18 cellular contexts compared by ENCODE assay signal in genomic region chr7:44467217-44467548, GRCh38. TPM values are rescaled to one million over a fixed set of nuclear protein-coding genes. Genes with fewer than 3 reads are reported as not detected.
DNase-seq lines count a peak whose midpoint lies in the region; ATAC-seq lines count a peak whose summit lies in the region.
"Had no signal": no experiment of that assay in that cellular context is flagged by ENCODE, and none has a peak within 500 bp of the region (broad histone marks: within the 10 kb centered on the region; RNA-seq: fewer than 3 reads in every experiment).

No MANE protein-coding gene starts in this region.

- no peak overlapping the region for H3K4me3 Mint-ChIP-seq in activated naive CD4-positive, alpha-beta T cell treated with anti-CD3 and anti-CD28 coated beads, Interleukin-2, amount 50 U/mL, for 24 hours
- H3K4me3 Mint-ChIP-seq in activated naive CD4-positive, alpha-beta T cell treated with anti-CD3 and anti-CD28 coated beads, Interleukin-2, amount 10 ng/mL, durations not matched to agents 7 days and 5 days: no peak overlapping the region
- no peak overlapping the region for H3K4me3 Mint-ChIP-seq in T-helper 17 cell
- H3K4me3 Mint-ChIP-seq in activated naive CD8-positive, alpha-beta T cell treated with anti-CD3 and anti-CD28 coated beads, Interleukin-2, amount 50 U/mL, for 24 hours: no peak overlapping the region
- H3K4me3 Mint-ChIP-seq in natural killer cell treated with Interleukin-12 subunit alpha and Interleukin-12 subunit beta and Interleukin-15 and Interleukin-18, amount 100 ng/mL, for 72 hours: peak overlapping the region; percentile 54
- H3K4me3 Mint-ChIP-seq: CD14-positive monocyte had no signal

- DNase-seq in activated naive CD4-positive, alpha-beta T cell treated with anti-CD3 and anti-CD28 coated beads, Interleukin-2, amount 10 ng/mL, durations not matched to agents 7 days and 5 days: no peak
- DNase-seq in T-helper 17 cell: no peak
- DNase-seq in activated naive CD8-positive, alpha-beta T cell treated with anti-CD3 and anti-CD28 coated beads, Interleukin-2, amount 50 U/mL, for 24 hours: no peak
- DNase-seq in natural killer cell treated with Interleukin-12 subunit alpha and Interleukin-12 subunit beta and Interleukin-15 and Interleukin-18, amount 100 ng/mL, for 72 hours (ENCODE audit: low spot score): no peak
- DNase-seq in iPS-NIHi7 (ENCODE audit: extremely low spot score): no peak
- DNase-seq: ACHN, AML-193, DMS53, H7, NCI-H1048, NCI-H146, NCI-H2081, NCI-H82, PC-9 had no signal

- H3K9me3 ChIP-seq in T-helper 17 cell (ENCODE audit: control insufficient read depth, low read length, poor library complexity, severe bottlenecking): no peaks in the 10 kb centered on the region

- peak overlapping the region; percentile 35 for H3K27ac Mint-ChIP-seq in activated naive CD4-positive, alpha-beta T cell treated with anti-CD3 and anti-CD28 coated beads, Interleukin-2, amount 50 U/mL, for 24 hours
- H3K27ac Mint-ChIP-seq in activated naive CD4-positive, alpha-beta T cell treated with anti-CD3 and anti-CD28 coated beads, Interleukin-2, amount 10 ng/mL, durations not matched to agents 7 days and 5 days: no peak overlapping the region
- H3K27ac Mint-ChIP-seq in T-helper 17 cell: peak overlapping the region; percentile 49
- peak overlapping the region; percentile 67 for H3K27ac Mint-ChIP-seq in activated naive CD8-positive, alpha-beta T cell treated with anti-CD3 and anti-CD28 coated beads, Interleukin-2, amount 50 U/mL, for 24 hours
- H3K27ac Mint-ChIP-seq in natural killer cell treated with Interleukin-12 subunit alpha and Interleukin-12 subunit beta and Interleukin-15 and Interleukin-18, amount 100 ng/mL, for 72 hours: peak overlapping the region; percentile 47 to 78

- CTCF ChIA-PET in activated naive CD4-positive, alpha-beta T cell treated with anti-CD3 and anti-CD28 coated beads, Interleukin-2, amount 10 ng/mL, durations not matched to agents 7 days and 5 days (lab: Charles Lee): interaction anchor here (1.1 to 2.5 kb wide), 4 partner anchors 8 to 225 kb away, joined by 3 to 9 read pairs (median 6); no protein-coding TSS in a partner anchor

- no peaks in the 10 kb centered on the region for H3K9me3 Mint-ChIP-seq in activated naive CD4-positive, alpha-beta T cell treated with anti-CD3 and anti-CD28 coated beads, Interleukin-2, amount 50 U/mL, for 24 hours
- H3K9me3 Mint-ChIP-seq in activated naive CD4-positive, alpha-beta T cell treated with anti-CD3 and anti-CD28 coated beads, Interleukin-2, amount 10 ng/mL, durations not matched to agents 7 days and 5 days: no peaks in the 10 kb centered on the region
- H3K9me3 Mint-ChIP-seq in activated naive CD8-positive, alpha-beta T cell treated with anti-CD3 and anti-CD28 coated beads, Interleukin-2, amount 50 U/mL, for 24 hours: no peaks in the 10 kb centered on the region
- H3K9me3 Mint-ChIP-seq in natural killer cell treated with Interleukin-12 subunit alpha and Interleukin-12 subunit beta and Interleukin-15 and Interleukin-18, amount 100 ng/mL, for 72 hours: no peaks in the 10 kb centered on the region

- peaks cover 21% of the 10 kb centered on the region for H3K36me3 Mint-ChIP-seq in activated naive CD4-positive, alpha-beta T cell treated with anti-CD3 and anti-CD28 coated beads, Interleukin-2, amount 50 U/mL, for 24 hours
- H3K36me3 Mint-ChIP-seq in activated naive CD4-positive, alpha-beta T cell treated with anti-CD3 and anti-CD28 coated beads, Interleukin-2, amount 10 ng/mL, durations not matched to agents 7 days and 5 days: peaks cover 61% of the 10 kb centered on the region
- H3K36me3 Mint-ChIP-seq in T-helper 17 cell (ENCODE audit: low read depth): peaks cover 4% of the 10 kb centered on the region
- H3K36me3 Mint-ChIP-seq in activated naive CD8-positive, alpha-beta T cell treated with anti-CD3 and anti-CD28 coated beads, Interleukin-2, amount 50 U/mL, for 24 hours (ENCODE audit: low read depth): peaks cover 43% of the 10 kb centered on the region
- peaks cover 15% of the 10 kb centered on the region for H3K36me3 Mint-ChIP-seq in natural killer cell treated with Interleukin-12 subunit alpha and Interleukin-12 subunit beta and Interleukin-15 and Interleukin-18, amount 100 ng/mL, for 72 hours

- H3K27me3 Mint-ChIP-seq in activated naive CD4-positive, alpha-beta T cell treated with anti-CD3 and anti-CD28 coated beads, Interleukin-2, amount 50 U/mL, for 24 hours: no peaks in the 10 kb centered on the region
- no peaks in the 10 kb centered on the region for H3K27me3 Mint-ChIP-seq in activated naive CD4-positive, alpha-beta T cell treated with anti-CD3 and anti-CD28 coated beads, Interleukin-2, amount 10 ng/mL, durations not matched to agents 7 days and 5 days
- H3K27me3 Mint-ChIP-seq in T-helper 17 cell: no peaks in the 10 kb centered on the region
- no peaks in the 10 kb centered on the region for H3K27me3 Mint-ChIP-seq in activated naive CD8-positive, alpha-beta T cell treated with anti-CD3 and anti-CD28 coated beads, Interleukin-2, amount 50 U/mL, for 24 hours
- no peaks in the 10 kb centered on the region for H3K27me3 Mint-ChIP-seq in natural killer cell treated with Interleukin-12 subunit alpha and Interleukin-12 subunit beta and Interleukin-15 and Interleukin-18, amount 100 ng/mL, for 72 hours

- ATAC-seq in T-helper 17 cell: no peak
- ATAC-seq in activated naive CD8-positive, alpha-beta T cell treated with anti-CD3 and anti-CD28 coated beads, Interleukin-2, amount 50 U/mL, for 24 hours: no peak
- no peak for ATAC-seq in natural killer cell treated with Interleukin-12 subunit alpha and Interleukin-12 subunit beta and Interleukin-15 and Interleukin-18, amount 100 ng/mL, for 72 hours
- ATAC-seq in HG03097 (IDR thresholded peaks at IDR 0.05; ENCODE audit: low FRiP score, unreplicated experiment): no peak
- ATAC-seq in GM19467 (IDR thresholded peaks at IDR 0.05; ENCODE audit: unreplicated experiment): no peak

- H3K4me1 Mint-ChIP-seq in activated naive CD4-positive, alpha-beta T cell treated with anti-CD3 and anti-CD28 coated beads, Interleukin-2, amount 50 U/mL, for 24 hours: peaks cover 85% of the 10 kb centered on the region
- H3K4me1 Mint-ChIP-seq in activated naive CD4-positive, alpha-beta T cell treated with anti-CD3 and anti-CD28 coated beads, Interleukin-2, amount 10 ng/mL, durations not matched to agents 7 days and 5 days: peaks cover 43% of the 10 kb centered on the region
- peaks cover 47% of the 10 kb centered on the region for H3K4me1 Mint-ChIP-seq in T-helper 17 cell
- peaks cover 63% of the 10 kb centered on the region for H3K4me1 Mint-ChIP-seq in activated naive CD8-positive, alpha-beta T cell treated with anti-CD3 and anti-CD28 coated beads, Interleukin-2, amount 50 U/mL, for 24 hours
- H3K4me1 Mint-ChIP-seq in natural killer cell treated with Interleukin-12 subunit alpha and Interleukin-12 subunit beta and Interleukin-15 and Interleukin-18, amount 100 ng/mL, for 72 hours (ENCODE audit: low read depth in 2 of 2): peaks cover 40 to 45% of the 10 kb centered on the region in 2 donors

RNA-seq across cellular contexts. Expression of gene NUDCD3, which starts 23.3 kb away (rescaled TPM):
- 10 to 100 TPM; 61.4 to 69.2 TPM for total RNA-seq in T-helper 17 cell
- 100 to 1,000 TPM in 1 of 2 donors, 10 to 100 TPM in 1; 70.8 to 108 TPM for total RNA-seq in natural killer cell treated with Interleukin-12 subunit alpha and Interleukin-12 subunit beta and Interleukin-15 and Interleukin-18, amount 100 ng/mL, for 72 hours
